In genomic region chr19:7970716-7971448, GRCh38 we compare ENCODE assay signal across 8 cellular contexts. TPM values are rescaled to one million over a fixed set of nuclear protein-coding genes. Genes with fewer than 3 reads are reported as not detected.
DNase-seq lines count a peak whose midpoint lies in the region; ATAC-seq lines count a peak whose summit lies in the region.

No MANE protein-coding gene starts in this region.

- H3K27ac Mint-ChIP-seq in activated CD8-positive, alpha-beta T cell treated with anti-CD3 and anti-CD28 coated beads, Interleukin-2, amount 10 ng/mL, durations not matched to agents 7 days and 5 days, result peak overlapping the region; percentile 39

- peaks cover 8% of the 10 kb centered on the region for H3K4me1 ChIP-seq in iPS-18a (ENCODE audit: control insufficient read depth, low read depth, low read length)

- no peak overlapping the region for H3K9ac ChIP-seq in iPS-18a (ENCODE audit: low read length)

- H3K27me3 ChIP-seq in iPS-18a (ENCODE audit: control insufficient read depth, insufficient read depth, low read length), result no peaks in the 10 kb centered on the region

- H3K4me1 Mint-ChIP-seq in activated CD8-positive, alpha-beta T cell treated with anti-CD3 and anti-CD28 coated beads, Interleukin-2, amount 10 ng/mL, durations not matched to agents 7 days and 5 days (ENCODE audit: low read depth), result peaks cover 5% of the 10 kb centered on the region

- CTCF ChIA-PET in activated CD8-positive, alpha-beta T cell treated with anti-CD3 and anti-CD28 coated beads, Interleukin-2, amount 10 ng/mL, durations not matched to agents 7 days and 5 days (lab: Charles Lee), result interaction anchor here (0.6 to 2.1 kb wide), 10 partner anchors 10 to 574 kb away, joined by 3 to 16 read pairs (median 4); partner anchors contain the start of gene TIMM44

- DNase-seq in SHP77 (lab: John Stamatoyannopoulos, UW) (peak; percentile 17 to 18), SHP77 treated with DMSO at 0.1 percent for 48 hours (lab: John Stamatoyannopoulos, UW) (no peak), LHCN-M2 (ENCODE audit: low read depth) (peak; percentile 29), amniotic stem cell (lab: John Stamatoyannopoulos, UW) (no peak)
- peak; percentile 38 for DNase-seq in activated CD8-positive, alpha-beta T cell treated with anti-CD3 and anti-CD28 coated beads, Interleukin-2, amount 10 ng/mL, durations not matched to agents 7 days and 5 days
- DNase-seq in stimulated activated CD4-positive, alpha-beta T cell treated with anti-CD3 and anti-CD28 coated beads, TNF-alpha, amount 100 ng/mL, for 24 hours (ENCODE audit: low read depth in 3 of 3), result peak in 2 of 3 experiments; percentile 4 to 24

- no peaks in the 10 kb centered on the region for H3K27me3 Mint-ChIP-seq in activated CD8-positive, alpha-beta T cell treated with anti-CD3 and anti-CD28 coated beads, Interleukin-2, amount 10 ng/mL, durations not matched to agents 7 days and 5 days (ENCODE audit: low read depth)

- H3K36me3 ChIP-seq in iPS-18a (ENCODE audit: control insufficient read depth, low read depth, low read length), result peaks cover 59% of the 10 kb centered on the region

- H3K4me3 ChIP-seq in iPS-18a (ENCODE audit: low read length), result no peak overlapping the region

- peaks cover 25% of the 10 kb centered on the region for H3K36me3 Mint-ChIP-seq in activated CD8-positive, alpha-beta T cell treated with anti-CD3 and anti-CD28 coated beads, Interleukin-2, amount 10 ng/mL, durations not matched to agents 7 days and 5 days (ENCODE audit: low read depth)

- H3K9me3 ChIP-seq in iPS-18a (ENCODE audit: control insufficient read depth, low read depth, low read length), result no peaks in the 10 kb centered on the region

- H3K27ac ChIP-seq in iPS-18a (ENCODE audit: low read length), result peak overlapping the region; percentile 24

- no peak overlapping the region for H3K4me3 Mint-ChIP-seq in activated CD8-positive, alpha-beta T cell treated with anti-CD3 and anti-CD28 coated beads, Interleukin-2, amount 10 ng/mL, durations not matched to agents 7 days and 5 days

- POLR2A ChIA-PET in activated CD8-positive, alpha-beta T cell treated with anti-CD3 and anti-CD28 coated beads, Interleukin-2, amount 10 ng/mL, durations not matched to agents 7 days and 5 days (lab: Charles Lee), result interaction anchor here (0.7 kb wide), 1 partner anchor 962 kb away, joined by 3 read pairs; no protein-coding TSS in a partner anchor

- H3K9me3 Mint-ChIP-seq in activated CD8-positive, alpha-beta T cell treated with anti-CD3 and anti-CD28 coated beads, Interleukin-2, amount 10 ng/mL, durations not matched to agents 7 days and 5 days (ENCODE audit: insufficient read depth), result no peaks in the 10 kb centered on the region

- ATAC-seq in activated CD8-positive, alpha-beta T cell treated with anti-CD3 and anti-CD28 coated beads, Interleukin-2, amount 10 ng/mL, durations not matched to agents 7 days and 5 days, result no peak
- ATAC-seq in GM21737 (IDR thresholded peaks at IDR 0.05; ENCODE audit: unreplicated experiment), result no peak

RNA-seq across cellular contexts. Expression of gene TIMM44, which starts 27.4 kb away (rescaled TPM):
- 49.0 and 50.5 TPM in 2 replicates for total RNA-seq in LHCN-M2 (2014; rRNA removed)
- 39.0 TPM for polyA plus RNA-seq in LHCN-M2 (2012)
- 10 to 100 TPM; 63.6 to 69.6 TPM for total RNA-seq in activated CD8-positive, alpha-beta T cell treated with anti-CD3 and anti-CD28 coated beads, Interleukin-2, amount 10 ng/mL, durations not matched to agents 7 days and 5 days

RNA-seq across cellular contexts. Expression of gene ELAVL1, which starts 34.6 kb away (rescaled TPM):
- 44.4 and 62.4 TPM in 2 replicates for total RNA-seq in LHCN-M2 (2014; rRNA removed)
- polyA plus RNA-seq in LHCN-M2 (2012), result 73.5 TPM
- 100 to 1,000 TPM; 128 to 132 TPM for total RNA-seq in activated CD8-positive, alpha-beta T cell treated with anti-CD3 and anti-CD28 coated beads, Interleukin-2, amount 10 ng/mL, durations not matched to agents 7 days and 5 days

RNA-seq across cellular contexts. Expression of gene CTXN1, which starts 44.9 kb away (rescaled TPM):
- total RNA-seq in LHCN-M2 (2014; rRNA removed), result 1.6 and 3.2 TPM in 2 replicates
- polyA plus RNA-seq in LHCN-M2 (2012), result 5.4 TPM
- under 1 TPM; 0.31 to 0.37 TPM for total RNA-seq in activated CD8-positive, alpha-beta T cell treated with anti-CD3 and anti-CD28 coated beads, Interleukin-2, amount 10 ng/mL, durations not matched to agents 7 days and 5 days

RNA-seq across cellular contexts. Expression of gene SNAPC2, which starts 50.7 kb away (rescaled TPM):
- 25.5 and 28.8 TPM in 2 replicates for total RNA-seq in LHCN-M2 (2014; rRNA removed)
- polyA plus RNA-seq in LHCN-M2 (2012), result 25.5 TPM
- total RNA-seq in activated CD8-positive, alpha-beta T cell treated with anti-CD3 and anti-CD28 coated beads, Interleukin-2, amount 10 ng/mL, durations not matched to agents 7 days and 5 days, result 10 to 100 TPM; 18.6 to 19.0 TPM

RNA-seq across cellular contexts. Expression of gene TGFBR3L, which starts 56.3 kb away (rescaled TPM):
- total RNA-seq in LHCN-M2 (2014; rRNA removed), result 1.9 and 3.5 TPM in 2 replicates
- 1.7 TPM for polyA plus RNA-seq in LHCN-M2 (2012)
- total RNA-seq in activated CD8-positive, alpha-beta T cell treated with anti-CD3 and anti-CD28 coated beads, Interleukin-2, amount 10 ng/mL, durations not matched to agents 7 days and 5 days, result 1 to 10 TPM; 2.7 to 3.6 TPM

Comparison
In these comparisons a context has a peak if more than half of its experiments do, and no peak if none do; other contexts are left out.
1. DNase-seq: peak in SHP77 (2 of 2), LHCN-M2 (single experiment), activated CD8-positive, alpha-beta T cell treated with anti-CD3 and anti-CD28 coated beads, Interleukin-2, amount 10 ng/mL, durations not matched to agents 7 days and 5 days (single experiment) and stimulated activated CD4-positive, alpha-beta T cell treated with anti-CD3 and anti-CD28 coated beads, TNF-alpha, amount 100 ng/mL, for 24 hours (2 of 3); none in SHP77 treated with DMSO at 0.1 percent for 48 hours (single experiment) and amniotic stem cell (single experiment).